ENCODE assay signal across 8 cellular contexts in the genomic region with DNA sequence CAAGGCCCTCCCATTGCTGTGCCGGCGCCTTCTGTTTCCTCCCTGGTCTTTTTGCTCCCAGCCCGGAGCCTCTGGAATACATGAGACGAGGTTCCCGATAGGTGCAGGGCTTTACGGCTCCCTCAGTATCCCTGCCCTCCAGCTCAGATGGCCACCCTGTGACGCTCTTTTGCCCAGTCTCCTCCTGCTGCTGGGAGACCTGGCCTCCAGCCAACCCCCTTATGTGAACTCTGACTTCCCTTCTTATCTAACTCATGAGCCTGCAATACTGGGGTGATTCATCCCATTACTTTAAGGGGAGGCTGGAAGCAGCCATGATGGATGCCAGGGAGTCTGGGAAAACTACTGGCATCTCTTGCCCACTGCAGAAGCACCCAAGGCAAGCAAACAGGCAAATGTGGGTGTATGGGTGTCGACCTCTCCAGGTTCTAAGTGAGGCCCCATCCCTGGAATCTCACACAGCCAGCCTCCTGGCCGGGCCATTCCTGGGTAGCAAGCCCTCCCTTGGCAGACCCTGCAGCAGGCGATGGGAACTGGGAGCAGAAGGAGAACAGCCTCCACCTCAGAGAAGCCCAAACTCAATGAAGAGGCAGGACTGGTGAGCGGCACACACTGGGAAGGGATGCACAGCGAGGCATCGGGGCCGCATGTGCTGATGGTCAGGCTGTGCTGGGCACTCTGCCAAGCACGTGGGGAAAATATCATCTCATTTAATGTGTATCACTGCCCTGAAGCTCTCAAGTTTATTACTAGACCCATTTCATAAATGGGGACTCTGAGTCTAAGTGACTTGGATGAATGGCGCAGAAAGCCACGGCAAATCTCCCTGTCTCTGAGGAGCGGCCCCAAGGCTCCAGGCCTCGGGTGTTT.
DNase-seq lines count a peak whose midpoint lies in the region; ATAC-seq and TF ChIP-seq lines count a peak whose summit lies in the region.

No MANE protein-coding gene starts in this region.

- TF ChIP-seq POLR2A in esophagus squamous epithelium (IDR thresholded peaks at IDR 0.05) = no peak

- in situ Hi-C loops in Caki2 (cut with HindIII; ENCODE audit: low pct_unique_long_range_greater_than_20kb, low sequenced_read_pairs) = no loop called here

- H3K4me1 ChIP-seq in esophagus squamous epithelium = peaks cover 76 to 100% (median 89%) of the 10 kb centered on the region in 3 donors

- TF ChIP-seq CTCF in esophagus squamous epithelium (IDR thresholded peaks at IDR 0.05) (no peak), omental fat pad (IDR thresholded peaks at IDR 0.05) (no peak)

- ATAC-seq in omental fat pad (ENCODE audit: low FRiP score) = peak; percentile 80
- no peak for ATAC-seq in HG03442 (IDR thresholded peaks at IDR 0.05; ENCODE audit: unreplicated experiment)
- ATAC-seq in GM19324 (IDR thresholded peaks at IDR 0.05; ENCODE audit: low FRiP score, unreplicated experiment) = no peak

- 61 to 78% methylated on average over 13 to 15 of the region's 19 CpGs for WGBS in esophagus squamous epithelium, 2 donors

- no peak overlapping the region for H3K4me3 ChIP-seq in esophagus squamous epithelium

- H3K27ac ChIP-seq in esophagus squamous epithelium = peak overlapping the region; percentile 84 to 90 (median 86)

- peak; percentile 34 for DNase-seq in Caki2 (ENCODE audit: low read depth)
- peak; percentile 57 for DNase-seq in RKO (ENCODE audit: low spot score)
- no peak for DNase-seq in esophagus squamous epithelium (lab: John Stamatoyannopoulos, UW)
- peak; percentile 97 for DNase-seq in omental fat pad (ENCODE audit: low spot score)
- DNase-seq in inferior parietal cortex (ENCODE audit: extremely low spot score) = no peak
- no peak for DNase-seq in NCI-H2171 (lab: John Stamatoyannopoulos, UW)

- H3K9me3 ChIP-seq in esophagus squamous epithelium = no peaks in the 10 kb centered on the region

- intact Hi-C loops in esophagus squamous epithelium (cut with DNase I) = no loop called here

- H3K36me3 ChIP-seq in esophagus squamous epithelium = peaks cover 0 to 7% (median 0%) of the 10 kb centered on the region in 3 donors

- H3K27me3 ChIP-seq in esophagus squamous epithelium = no peaks in the 10 kb centered on the region

Comparison
In these comparisons a context has a peak if more than half of its experiments do, and no peak if none do; other contexts are left out.
1. DNase-seq: peak in Caki2 (single experiment), RKO (single experiment) and omental fat pad (single experiment); none in esophagus squamous epithelium (single experiment), inferior parietal cortex (single experiment) and NCI-H2171 (single experiment).